Comparison of ENCODE assay signal across 11 cellular contexts in genomic region chr1:16978589-16979474, GRCh38. TPM values are rescaled to one million over a fixed set of nuclear protein-coding genes. Genes with fewer than 3 reads are reported as not detected.
A peak's percentile ranks its signal among the peaks of the same experiment; 100 is the strongest.
DNase-seq lines count a peak whose midpoint lies in the region; ATAC-seq and TF ChIP-seq lines count a peak whose summit lies in the region.
"Had no signal": no experiment of that assay in that cellular context is flagged by ENCODE, and none has a peak within 500 bp of the region (broad histone marks: within the 10 kb centered on the region; RNA-seq: fewer than 3 reads in every experiment).

No MANE protein-coding gene starts in this region.

- no peak for TF ChIP-seq RAD21 in SK-N-SH (IDR thresholded peaks at IDR 0.05; ENCODE audit: low read length)

- TF ChIP-seq CTCF in SK-N-SH (IDR thresholded peaks at IDR 0.05) (no peak), foreskin fibroblast (IDR thresholded peaks at IDR 0.05; ENCODE audit: low read depth, low read length) (no peak), osteocyte (IDR thresholded peaks at IDR 0.05) (no peak)

- peak overlapping the region; percentile 79 for H3K4me3 Mint-ChIP-seq in osteocyte (ENCODE audit: unreplicated experiment)

- peak; percentile 58 to 73; a peak in 3 of 4 replicates for TF ChIP-seq EP300 in SK-N-SH (IDR thresholded peaks at IDR 0.05; ENCODE audit: borderline replicate concordance in 1 of 2, low read depth in 1 of 2, low read length in 1 of 2)

- H3K4me2 ChIP-seq in SK-N-SH: peak overlapping the region; percentile 94

- H4K20me1 ChIP-seq in SK-N-SH (ENCODE audit: insufficient read depth): peaks cover 39% of the 10 kb centered on the region

- H3K36me3 ChIP-seq in SK-N-SH (replicated peaks in 1 of 2; ENCODE audit: control insufficient read depth in 1 of 2, insufficient read depth in 2 of 2, low read length in 1 of 2): peaks cover 8 to 12% of the 10 kb centered on the region in 2 experiments

- peaks cover 54% of the 10 kb centered on the region for H3K79me2 ChIP-seq in SK-N-SH (ENCODE audit: insufficient read depth)

- ATAC-seq in GM19452 (IDR thresholded peaks at IDR 0.05; ENCODE audit: unreplicated experiment): no peak

- peak overlapping the region; percentile 94 for H3K9ac ChIP-seq in SK-N-SH

- peaks cover 49% of the 10 kb centered on the region for H3K4me1 Mint-ChIP-seq in osteocyte (ENCODE audit: unreplicated experiment)

- peaks cover 16% of the 10 kb centered on the region for H3F3A ChIP-seq in SK-N-SH (replicated peaks; ENCODE audit: insufficient read depth)

- no peaks in the 10 kb centered on the region for H3K9me3 ChIP-seq in SK-N-SH

- no peaks in the 10 kb centered on the region for H3K27me3 ChIP-seq in SK-N-SH (ENCODE audit: insufficient read depth)

- no peaks in the 10 kb centered on the region for H3K9me3 Mint-ChIP-seq in osteocyte (ENCODE audit: unreplicated experiment)

- CTCF ChIA-PET in SK-N-SH (lab: Yijun Ruan, JAX): interaction anchor here (0.6 to 5.5 kb wide), 9 partner anchors 9 to 68 kb away, joined by 3 to 32 read pairs (median 5); no protein-coding TSS in a partner anchor

- peaks cover 2% of the 10 kb centered on the region for H3K36me3 Mint-ChIP-seq in osteocyte (ENCODE audit: unreplicated experiment)

- POLR2A ChIA-PET in SK-N-SH (lab: Yijun Ruan, JAX): interaction anchor here (0.7 to 3.9 kb wide), 12 partner anchors 8 to 74 kb away, joined by 3 to 39 read pairs (median 4); no protein-coding TSS in a partner anchor

- peak overlapping the region; percentile 82 for H3K27ac Mint-ChIP-seq in osteocyte (ENCODE audit: unreplicated experiment)

- no peaks in the 10 kb centered on the region for H3K9me2 ChIP-seq in SK-N-SH

- WGBS in SK-N-SH (ENCODE audit: low lambda C conversion rate): 21% methylated on average over 14 of the region's 19 CpGs

- peak overlapping the region; percentile 87 to 97 for H3K27ac ChIP-seq in SK-N-SH (ENCODE audit: low read depth in 2 of 2, low read length in 1 of 2)

- H3K4me3 ChIP-seq in SK-N-SH (ENCODE audit: low read depth in 2 of 2, low read length in 1 of 2) (peak overlapping the region; percentile 62 to 76), foreskin fibroblast (ENCODE audit: low read depth in 1 of 2, low read length in 2 of 2) (peak overlapping the region; percentile 52 to 69)

- no peaks in the 10 kb centered on the region for H3K27me3 Mint-ChIP-seq in osteocyte (ENCODE audit: unreplicated experiment)

- H3K4me1 ChIP-seq in SK-N-SH (ENCODE audit: control insufficient read depth in 1 of 2, insufficient read depth in 2 of 2, low read depth in 1 of 2, low read length in 1 of 2): peaks cover 21 to 45% of the 10 kb centered on the region in 2 experiments; a peak in 2 of 4 replicates

- no peak overlapping the region for H2AFZ ChIP-seq in SK-N-SH (ENCODE audit: low read depth)

- peak; percentile 96 for DNase-seq in AG20443 (ENCODE audit: low spot score)
- DNase-seq in SK-N-SH: peak; percentile 96
- peak; percentile 95 to 98 for DNase-seq in foreskin fibroblast
- peak; percentile 91 for DNase-seq in osteocyte (ENCODE audit: extremely low spot score, unreplicated experiment)
- no peak for DNase-seq in NCI-H2029 treated with DMSO at 0.1 percent for 48 hours (lab: John Stamatoyannopoulos, UW)
- no peak for DNase-seq in KG1 (lab: John Stamatoyannopoulos, UW)
- no peak for DNase-seq in cerebellar nuclear complex (lab: John Stamatoyannopoulos, UW)
- DNase-seq: GOT3, hippocampal formation, NCI-H2107 had no signal

TF ChIP-seq in SK-N-SH, 30 proteins besides CTCF, POLR2A, EP300 and RAD21 (continues in another document):
- TF ChIP-seq SMC3 (IDR thresholded peaks at IDR 0.05; ENCODE audit: low read depth, low read length) (no peak), FOXJ3 (CRISPR knock-in tag; IDR thresholded peaks at IDR 0.05) (no peak), USF2 (IDR thresholded peaks at IDR 0.05; ENCODE audit: borderline replicate concordance, low read depth, low read length) (no peak), CHD2 (IDR thresholded peaks at IDR 0.05; ENCODE audit: low read length, partially characterized antibody) (peak; percentile 96), RCOR1 (IDR thresholded peaks at IDR 0.05; ENCODE audit: low read length) (peak; percentile 71), FOSL2 (IDR thresholded peaks at IDR 0.05; ENCODE audit: borderline replicate concordance, low read depth) (no peak), NFIC (IDR thresholded peaks at IDR 0.05; ENCODE audit: borderline replicate concordance) (peak; percentile 91), RXRA (IDR thresholded peaks at IDR 0.05; ENCODE audit: borderline replicate concordance, low read depth) (no peak), POLR2AphosphoS5 (IDR thresholded peaks at IDR 0.05; ENCODE audit: low read depth, low read length) (peak; percentile 82), MEF2A (IDR thresholded peaks at IDR 0.05; ENCODE audit: borderline replicate concordance, low read depth) (no peak), PBX3 (IDR thresholded peaks at IDR 0.05) (peak; percentile 37), TAF1 (IDR thresholded peaks at IDR 0.05; ENCODE audit: borderline replicate concordance, low read depth, low read length) (peak; percentile 73; the same call in 1 of the 2 replicates), MAX (IDR thresholded peaks at IDR 0.05; ENCODE audit: low read depth) (peak; percentile 94), TEAD4 (IDR thresholded peaks at IDR 0.05; ENCODE audit: borderline replicate concordance, insufficient read depth) (0 out of 2 replicates have a peak, but pooled peaks have one; percentile 28), IRF3 (IDR thresholded peaks at IDR 0.05; ENCODE audit: low read depth, low read length) (no peak), TCF12 (IDR thresholded peaks at IDR 0.05) (peak; percentile 98)

RNA-seq across cellular contexts. Expression of gene MFAP2, which starts 1.6 kb away (rescaled TPM):
- polyA plus RNA-seq in SK-N-SH (2012; rRNA removed): 132 and 189 TPM in 2 replicates
- polyA plus RNA-seq in SK-N-SH (2012; cell fraction: cytosol; rRNA removed): 91.7 and 112 TPM in 2 replicates
- 237 and 364 TPM in 2 replicates for polyA plus RNA-seq in SK-N-SH (2012; cell fraction: nucleus; rRNA removed)
- total RNA-seq in osteocyte: 169 and 172 TPM in 2 replicates

RNA-seq across cellular contexts. Expression of gene ATP13A2, which starts 32.9 kb away (rescaled TPM):
- 15.9 and 29.3 TPM in 2 replicates for polyA plus RNA-seq in SK-N-SH (2012; rRNA removed)
- 8.2 and 16.2 TPM in 2 replicates for polyA plus RNA-seq in SK-N-SH (2012; cell fraction: cytosol; rRNA removed)
- polyA plus RNA-seq in SK-N-SH (2012; cell fraction: nucleus; rRNA removed): 36.8 and 62.9 TPM in 2 replicates
- total RNA-seq in osteocyte: 69.6 and 69.9 TPM in 2 replicates

RNA-seq across cellular contexts. Expression of gene CROCC, which starts 57.1 kb away (rescaled TPM):
- 31.9 and 39.1 TPM in 2 replicates for polyA plus RNA-seq in SK-N-SH (2012; rRNA removed)
- polyA plus RNA-seq in SK-N-SH (2012; cell fraction: cytosol; rRNA removed): 9.8 and 16.8 TPM in 2 replicates
- polyA plus RNA-seq in SK-N-SH (2012; cell fraction: nucleus; rRNA removed): 204 and 314 TPM in 2 replicates
- total RNA-seq in osteocyte: 31.4 and 34.5 TPM in 2 replicates

Comparison
In these comparisons a context has a peak if more than half of its experiments do, and no peak if none do; other contexts are left out.
1. DNase-seq: peak in AG20443 (single experiment), SK-N-SH (single experiment), foreskin fibroblast (2 of 2) and osteocyte (single experiment); none in NCI-H2029 treated with DMSO at 0.1 percent for 48 hours (single experiment), KG1 (single experiment) and cerebellar nuclear complex (0 of 2).